1 cellular context compared by ENCODE assay signal in genomic region chr1:231903586-231904081, GRCh38.
TF ChIP-seq lines count a peak whose summit lies in the region.

No MANE protein-coding gene starts in this region.

TF ChIP-seq in H1, 55 proteins besides CTCF, POLR2A, EP300 and RAD21:
- TF ChIP-seq EZH2 (IDR thresholded peaks at IDR 0.05; ENCODE audit: low read depth, low read length, severe bottlenecking): no peak
- TF ChIP-seq EGR1 (IDR thresholded peaks at IDR 0.05; ENCODE audit: borderline replicate concordance, low read depth, low read length): no peak
- TF ChIP-seq CBX8 (IDR thresholded peaks at IDR 0.05; ENCODE audit: borderline replicate concordance, low read depth, low read length): no peak
- TF ChIP-seq RBBP5 (IDR thresholded peaks at IDR 0.05; ENCODE audit: borderline replicate concordance, low read depth, low read length): no peak
- TF ChIP-seq CREB1 (IDR thresholded peaks at IDR 0.05): no peak
- TF ChIP-seq NANOG (IDR thresholded peaks at IDR 0.05; ENCODE audit: insufficient read depth, low read depth, low read length, poor library complexity, severe bottlenecking): no peak
- no peak for TF ChIP-seq SUZ12 (IDR thresholded peaks at IDR 0.05; ENCODE audit: low read length)
- no peak for TF ChIP-seq BCL11A (IDR thresholded peaks at IDR 0.05; ENCODE audit: low read depth in 2 of 2, low read length in 2 of 2)
- TF ChIP-seq CEBPB (IDR thresholded peaks at IDR 0.05; ENCODE audit: low read depth, low read length): no peak
